In the genomic region with DNA sequence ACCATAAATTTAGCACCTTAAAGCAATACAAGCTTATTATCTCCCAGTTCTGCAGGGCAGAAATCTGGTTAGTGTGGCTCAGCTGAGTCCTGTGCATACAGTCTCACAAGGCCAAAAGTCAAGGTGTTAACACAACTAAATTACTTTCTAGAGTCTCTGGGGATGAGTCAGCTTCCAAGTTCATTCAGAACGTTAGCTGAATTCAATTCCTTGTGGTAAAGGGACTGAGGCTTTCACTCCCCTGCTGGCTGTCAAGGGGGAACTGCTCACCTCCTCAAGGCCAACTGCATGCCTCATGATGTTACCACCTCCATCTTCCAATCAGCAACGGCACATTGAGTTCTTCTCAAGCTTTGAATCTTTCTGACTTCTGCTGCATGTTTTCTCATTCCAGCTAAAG, we compare ENCODE assay signal across 1 cellular context.
TF ChIP-seq lines count a peak whose summit lies in the region.

No MANE protein-coding gene starts in this region.

TF ChIP-seq in IMR-90, 13 proteins besides CTCF, POLR2A, EP300 and RAD21:
- TF ChIP-seq FOS (IDR thresholded peaks at IDR 0.05; ENCODE audit: low read depth, low read length) (no peak), SMC3 (IDR thresholded peaks at IDR 0.05; ENCODE audit: low read depth, low read length) (no peak), BHLHE40 (IDR thresholded peaks at IDR 0.05; ENCODE audit: low read depth, low read length) (no peak), RFX5 (IDR thresholded peaks at IDR 0.05; ENCODE audit: low read depth, low read length) (no peak), RCOR1 (IDR thresholded peaks at IDR 0.05; ENCODE audit: insufficient replicate concordance, low read length) (no peak), MXI1 (IDR thresholded peaks at IDR 0.05; ENCODE audit: borderline replicate concordance, low read depth, low read length) (no peak), MAZ (IDR thresholded peaks at IDR 0.05; ENCODE audit: borderline replicate concordance, low read depth, low read length) (no peak), MAFK (IDR thresholded peaks at IDR 0.05; ENCODE audit: low read depth, low read length) (no peak), NFE2L2 (IDR thresholded peaks at IDR 0.05; ENCODE audit: low read depth, low read length) (no peak), CEBPB (IDR thresholded peaks at IDR 0.05; ENCODE audit: low read depth, low read length) (no peak), CHD1 (IDR thresholded peaks at IDR 0.05; ENCODE audit: low read depth, low read length) (no peak)
- TF ChIP-seq, protein P1, sequence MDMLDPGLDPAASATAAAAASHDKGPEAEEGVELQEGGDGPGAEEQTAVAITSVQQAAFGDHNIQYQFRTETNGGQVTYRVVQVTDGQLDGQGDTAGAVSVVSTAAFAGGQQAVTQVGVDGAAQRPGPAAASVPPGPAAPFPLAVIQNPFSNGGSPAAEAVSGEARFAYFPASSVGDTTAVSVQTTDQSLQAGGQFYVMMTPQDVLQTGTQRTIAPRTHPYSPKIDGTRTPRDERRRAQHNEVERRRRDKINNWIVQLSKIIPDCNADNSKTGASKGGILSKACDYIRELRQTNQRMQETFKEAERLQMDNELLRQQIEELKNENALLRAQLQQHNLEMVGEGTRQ (IDR thresholded peaks at IDR 0.05; ENCODE audit: low read depth, low read length) = no peak
- TF ChIP-seq, protein P2, sequence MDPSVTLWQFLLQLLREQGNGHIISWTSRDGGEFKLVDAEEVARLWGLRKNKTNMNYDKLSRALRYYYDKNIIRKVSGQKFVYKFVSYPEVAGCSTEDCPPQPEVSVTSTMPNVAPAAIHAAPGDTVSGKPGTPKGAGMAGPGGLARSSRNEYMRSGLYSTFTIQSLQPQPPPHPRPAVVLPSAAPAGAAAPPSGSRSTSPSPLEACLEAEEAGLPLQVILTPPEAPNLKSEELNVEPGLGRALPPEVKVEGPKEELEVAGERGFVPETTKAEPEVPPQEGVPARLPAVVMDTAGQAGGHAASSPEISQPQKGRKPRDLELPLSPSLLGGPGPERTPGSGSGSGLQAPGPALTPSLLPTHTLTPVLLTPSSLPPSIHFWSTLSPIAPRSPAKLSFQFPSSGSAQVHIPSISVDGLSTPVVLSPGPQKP (IDR thresholded peaks at IDR 0.05; ENCODE audit: borderline replicate concordance, low read depth, low read length) = no peak
